12 cellular contexts compared by ENCODE assay signal in the genomic region with DNA sequence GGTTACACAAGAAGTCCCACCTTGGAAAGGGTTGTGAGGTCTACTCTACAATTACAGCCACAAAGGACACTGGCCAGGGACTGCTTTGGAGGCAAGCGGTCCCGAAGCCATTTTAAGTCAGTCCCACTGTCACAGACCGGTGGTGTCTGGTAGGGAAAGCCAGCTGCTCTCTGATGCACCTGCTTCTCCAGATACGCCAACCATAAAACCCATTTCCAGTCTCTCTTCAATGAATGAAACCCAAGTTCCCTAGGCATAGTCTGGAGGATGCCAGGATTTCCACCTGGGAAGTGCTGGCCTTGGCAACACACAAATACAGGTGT. TPM values are rescaled to one million over a fixed set of nuclear protein-coding genes. Genes with fewer than 3 reads are reported as not detected.
DNase-seq lines count a peak whose midpoint lies in the region; ATAC-seq, FAIRE-seq and TF ChIP-seq lines count a peak whose summit lies in the region.
"Had no signal": no experiment of that assay in that cellular context is flagged by ENCODE, and none has a peak within 500 bp of the region (broad histone marks: within the 10 kb centered on the region; RNA-seq: fewer than 3 reads in every experiment).

No MANE protein-coding gene starts in this region.

- H3K4me3 ChIP-seq in ACC112 (ENCODE audit: low read depth, low read length): no peak overlapping the region
- H3K4me3 ChIP-seq: lung had no signal

- TF ChIP-seq CTCF in H9 (conservative IDR thresholded peaks at IDR 0.05): no peak

- ATAC-seq in GM21360 (IDR thresholded peaks at IDR 0.05; ENCODE audit: unreplicated experiment): no peak

- no peak overlapping the region for H3T11ph ChIP-seq in H9 (ENCODE audit: low read length)

- no peak overlapping the region for H3K9ac ChIP-seq in H9 (ENCODE audit: extremely low read depth, insufficient read length, low read length)

- H3K79me2 ChIP-seq in ACC112 (ENCODE audit: control insufficient read depth, insufficient read depth, low read length, unreplicated experiment) (peaks cover 8% of the 10 kb centered on the region), H9 (ENCODE audit: insufficient read depth, low read length) (no peaks in the 10 kb centered on the region)

- H3K27me3 Mint-ChIP-seq in H9 (ENCODE audit: low read depth): no peaks in the 10 kb centered on the region; the same call in 1 of the 2 replicates
- no peaks in the 10 kb centered on the region for H3K27me3 Mint-ChIP-seq in dendritic cell treated with granulocyte-macrophage colony-stimulating factor and Interleukin-4, amounts not matched to agents 40 ng/mL and 50 ng/mL, for 4 days

- H3K27ac ChIP-seq in ACC112 (ENCODE audit: low read depth, low read length) (peak overlapping the region; percentile 84), H9 (ENCODE audit: insufficient read length, low read depth, low read length) (no peak overlapping the region)

- H2AK5ac ChIP-seq in H9 (ENCODE audit: insufficient read length, low read length): no peak overlapping the region

- peak overlapping the region in 2 of 3 experiments; percentile 23 to 49; a peak in 1 of 7 replicates for H3K27ac Mint-ChIP-seq in H9
- peak overlapping the region; percentile 56 for H3K27ac Mint-ChIP-seq in dendritic cell treated with granulocyte-macrophage colony-stimulating factor and Interleukin-4, amounts not matched to agents 40 ng/mL and 50 ng/mL, for 4 days

- no peaks in the 10 kb centered on the region for H3K36me3 Mint-ChIP-seq in H9 (ENCODE audit: insufficient read depth in 1 of 3, low read depth in 3 of 3)
- H3K36me3 Mint-ChIP-seq in dendritic cell treated with granulocyte-macrophage colony-stimulating factor and Interleukin-4, amounts not matched to agents 40 ng/mL and 50 ng/mL, for 4 days (ENCODE audit: low read depth): peaks cover 71% of the 10 kb centered on the region

- H3K4me3 Mint-ChIP-seq in H9: no peak overlapping the region
- H3K4me3 Mint-ChIP-seq in dendritic cell treated with granulocyte-macrophage colony-stimulating factor and Interleukin-4, amounts not matched to agents 40 ng/mL and 50 ng/mL, for 4 days: no peak overlapping the region

- H3K4me2 ChIP-seq in H9 (ENCODE audit: insufficient read depth, insufficient read length, low read length): no peak overlapping the region

- H4K5ac ChIP-seq in H9 (ENCODE audit: insufficient read length, low read depth, low read length): no peak overlapping the region

- H4K20me1 ChIP-seq in H9 (ENCODE audit: control insufficient read depth, insufficient read depth, insufficient read length): no peaks in the 10 kb centered on the region

- no peak overlapping the region for H2BK12ac ChIP-seq in H9 (ENCODE audit: insufficient read length, low read depth, low read length)

- H3K14ac ChIP-seq in H9 (ENCODE audit: insufficient read depth, low read length): no peak overlapping the region

- peaks cover 54% of the 10 kb centered on the region for H3K4me1 ChIP-seq in ACC112 (ENCODE audit: control insufficient read depth, insufficient read depth, low read length, unreplicated experiment)
- no peaks in the 10 kb centered on the region for H3K4me1 ChIP-seq in H9 (ENCODE audit: insufficient read depth, low read length)

- H3K27me3 ChIP-seq in ACC112 (ENCODE audit: insufficient read depth, low read length) (no peaks in the 10 kb centered on the region), H9 (ENCODE audit: insufficient read depth, low read length) (no peaks in the 10 kb centered on the region)

- H2BK15ac ChIP-seq in H9 (ENCODE audit: low read depth, low read length): no peak overlapping the region

- no peaks in the 10 kb centered on the region for H3K79me1 ChIP-seq in H9 (ENCODE audit: insufficient read depth, low read depth, low read length, poor library complexity, severe bottlenecking)

- no peak overlapping the region for H2BK120ac ChIP-seq in H9 (ENCODE audit: low read depth, low read length, poor library complexity, severe bottlenecking)

- no peak for FAIRE-seq in GM12892 (lab: Jason Lieb, UNC)
- FAIRE-seq: small intestine had no signal

- H2BK20ac ChIP-seq in H9 (ENCODE audit: low read depth, low read length, poor library complexity, severe bottlenecking): no peak overlapping the region

- no peak overlapping the region for H2BK5ac ChIP-seq in H9 (ENCODE audit: insufficient read length, low read length)

- intact Hi-C loops in dendritic cell treated with granulocyte-macrophage colony-stimulating factor and Interleukin-4, amounts not matched to agents 40 ng/mL and 50 ng/mL, for 4 days (cut with micrococcal nuclease): loop anchor here (5.0 kb wide), 1 partner anchor 43 kb away; no protein-coding TSS in a partner anchor
- intact Hi-C loops in posterior vena cava (cut with DNase I): no loop called here

- in situ Hi-C loops in KBM-7 (cut with MboI; ENCODE audit: low pct_unique_long_range_greater_than_20kb, low sequenced_read_pairs): no loop called here

- H3K9me3 ChIP-seq in H9 (ENCODE audit: control insufficient read depth, low read depth, low read length): no peaks in the 10 kb centered on the region

- DNase-seq in H9: no peak
- peak; percentile 30 for DNase-seq in posterior vena cava (ENCODE audit: low spot score)
- DNase-seq in kidney glomerular epithelial cell (lab: John Stamatoyannopoulos, UW): no peak
- no peak for DNase-seq in GM12892 (ENCODE audit: insufficient read length)
- DNase-seq in KBM-7: no peak
- DNase-seq: NCI-H1092 treated with DMSO at 0.1 percent for 48 hours, NCI-H82 had no signal

- no CpG with 5 or more reads among the region's 4 CpGs for WGBS in H9 (ENCODE audit: extremely low coverage, insufficient read length, low lambda C conversion rate)

- no peak overlapping the region for H3K4ac ChIP-seq in H9 (ENCODE audit: low read depth, low read length)

- H4K91ac ChIP-seq in H9 (ENCODE audit: insufficient read length, low read depth, low read length): no peak overlapping the region

- H3K23me2 ChIP-seq in H9 (ENCODE audit: insufficient read length, low read depth, low read length, poor library complexity, severe bottlenecking): no peaks in the 10 kb centered on the region

- peaks cover 25 to 38% of the 10 kb centered on the region in 2 experiments for H3K4me1 Mint-ChIP-seq in H9
- H3K4me1 Mint-ChIP-seq in dendritic cell treated with granulocyte-macrophage colony-stimulating factor and Interleukin-4, amounts not matched to agents 40 ng/mL and 50 ng/mL, for 4 days (ENCODE audit: low read depth): peaks cover 84% of the 10 kb centered on the region

- no peak overlapping the region for H3K18ac ChIP-seq in H9 (ENCODE audit: insufficient read length, low read depth, low read length)

- no peaks in the 10 kb centered on the region for H3K36me3 ChIP-seq in ACC112 (ENCODE audit: insufficient read depth, low read length)

- no peak overlapping the region for H3K56ac ChIP-seq in H9 (ENCODE audit: insufficient read length, low read depth, low read length)

- H4K8ac ChIP-seq in H9 (replicated peaks; ENCODE audit: insufficient read length, low read depth, low read length): no peak overlapping the region

- no peak overlapping the region for H3K23ac ChIP-seq in H9 (ENCODE audit: insufficient read length, low read depth, low read length)

- H3K9me3 Mint-ChIP-seq in H9: no peaks in the 10 kb centered on the region
- H3K9me3 Mint-ChIP-seq in dendritic cell treated with granulocyte-macrophage colony-stimulating factor and Interleukin-4, amounts not matched to agents 40 ng/mL and 50 ng/mL, for 4 days: no peaks in the 10 kb centered on the region

- no peak overlapping the region for H2AFZ ChIP-seq in ACC112 (ENCODE audit: low read length, unreplicated experiment)
- no peak overlapping the region for H2AFZ ChIP-seq in H9 (ENCODE audit: low read length)

- TF ChIP-seq POLR2A in GM12892 (IDR thresholded peaks at IDR 0.05; ENCODE audit: low read depth, low read length): no peak

RNA-seq across cellular contexts. Expression of gene SYNE3, which starts 32.6 kb away (rescaled TPM):
- total RNA-seq in H9 (2021): 0.11 and 0.13 TPM in 2 replicates
- total RNA-seq in posterior vena cava: 10 to 100 TPM; 35.7 to 40.0 TPM
- polyA plus RNA-seq in GM12892 (2012; ENCODE audit: missing spikeins): 7.7 TPM

RNA-seq across cellular contexts. Expression of gene GLRX5, which starts 51.0 kb away (rescaled TPM):
- total RNA-seq in H9 (2021) (62.2 and 64.0 TPM in 2 replicates), posterior vena cava (10 to 100 TPM; 21.7 to 25.6 TPM)
- polyA plus RNA-seq in GM12892 (2012; ENCODE audit: missing spikeins): 46.2 TPM

Comparison
In these comparisons a context has a peak if more than half of its experiments do, and no peak if none do; other contexts are left out.
1. RNA of gene SYNE3, which starts 32.6 kb away (total RNA-seq): 35.7 to 40.0 TPM in posterior vena cava; 0.11 to 0.13 TPM in H9; every median in the first group is over 10 times any median in the second.